Comparison of ENCODE assay signal across 21 cellular contexts in the genomic region with DNA sequence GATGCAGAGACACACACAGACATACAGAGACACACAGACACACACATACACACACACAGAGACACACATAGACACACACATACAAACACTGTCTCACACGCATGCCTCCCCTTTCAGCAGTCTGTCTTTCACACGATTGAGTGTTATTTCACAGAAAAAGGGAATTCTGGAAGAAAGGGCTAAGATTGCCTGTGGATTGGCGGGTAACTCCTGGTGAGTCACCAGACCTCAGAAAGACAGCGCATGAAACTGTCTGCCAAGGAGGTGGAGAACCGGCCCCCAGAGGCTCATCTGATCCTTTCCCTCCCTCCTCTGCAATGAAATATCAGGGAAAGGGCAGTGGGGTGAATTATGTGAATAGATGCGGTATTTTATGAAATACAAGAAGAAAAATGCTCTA.
DNase-seq lines count a peak whose midpoint lies in the region; ATAC-seq and TF ChIP-seq lines count a peak whose summit lies in the region.
"Had no signal": no experiment of that assay in that cellular context is flagged by ENCODE, and none has a peak within 500 bp of the region (broad histone marks: within the 10 kb centered on the region; RNA-seq: fewer than 3 reads in every experiment).

No MANE protein-coding gene starts in this region.

- H3K9ac ChIP-seq in subcutaneous abdominal adipose tissue (ENCODE audit: low read length in 5 of 5), result no peak overlapping the region

- H3K4me3 ChIP-seq in left ventricle myocardium inferior (no peak overlapping the region), subcutaneous abdominal adipose tissue (ENCODE audit: low read depth in 1 of 5, low read length in 5 of 5) (peak overlapping the region in 1 of 5 donors; percentile 39)
- H3K4me3 ChIP-seq: smooth muscle cell, upper lobe of left lung had no signal

- H3K4me1 ChIP-seq in left ventricle myocardium inferior, result no peaks in the 10 kb centered on the region
- peaks cover 8 to 21% (median 15%) of the 10 kb centered on the region in 5 donors for H3K4me1 ChIP-seq in subcutaneous abdominal adipose tissue (ENCODE audit: control insufficient read depth in 5 of 5, insufficient read depth in 5 of 5, low read length in 5 of 5)
- H3K4me1 ChIP-seq: upper lobe of left lung had no signal

- DNase-seq in Right ventricle myocardium superior, result peak; percentile 64
- no peak for DNase-seq in left ventricle myocardium inferior
- peak; percentile 75 for DNase-seq in astrocyte of the hippocampus (ENCODE audit: low read depth, low spot score)
- DNase-seq in iris pigment epithelial cell (ENCODE audit: low read depth), result peak; percentile 8
- no peak for DNase-seq in SHP77 treated with DMSO at 0.1 percent for 48 hours (lab: John Stamatoyannopoulos, UW)
- DNase-seq: activated CD4-positive, alpha-beta T cell treated with anti-CD3 and anti-CD28 coated beads for 48 hours; CD4-positive, alpha-beta memory T cell; central memory CD4-positive, alpha-beta T cell; HCEC 1CT; mesendoderm; NCI-H1105; nucleus accumbens; SIG-M5; T-helper 9 cell; upper lobe of left lung had no signal

- intact Hi-C loops in Right ventricle myocardium superior (cut with DNase I), result no loop called here
- intact Hi-C loops in left ventricle myocardium inferior (cut with micrococcal nuclease), result no loop called here

- TF ChIP-seq CTCF in left ventricle myocardium inferior (IDR thresholded peaks at IDR 0.05; ENCODE audit: borderline replicate concordance), result no peak

- H3K36me3 ChIP-seq in left ventricle myocardium inferior, result no peaks in the 10 kb centered on the region
- H3K36me3 ChIP-seq in subcutaneous abdominal adipose tissue (ENCODE audit: control insufficient read depth in 5 of 5, insufficient read depth in 5 of 5, low read length in 5 of 5), result no peaks in the 10 kb centered on the region
- H3K36me3 ChIP-seq: upper lobe of left lung had no signal

- H3K9me3 ChIP-seq in left ventricle myocardium inferior (replicated peaks), result peaks cover 5% of the 10 kb centered on the region
- peaks cover 0 to 7% (median 5%) of the 10 kb centered on the region in 5 donors for H3K9me3 ChIP-seq in subcutaneous abdominal adipose tissue (ENCODE audit: control insufficient read depth in 5 of 5, low read length in 5 of 5)
- H3K9me3 ChIP-seq: upper lobe of left lung had no signal

- ATAC-seq in Right ventricle myocardium superior (ENCODE audit: poor library complexity) (peak; percentile 76), GM19452 (IDR thresholded peaks at IDR 0.05; ENCODE audit: unreplicated experiment) (no peak), HG03135 (IDR thresholded peaks at IDR 0.05; ENCODE audit: unreplicated experiment) (no peak)
- ATAC-seq: activated naive CD4-positive, alpha-beta T cell treated with anti-CD3 and anti-CD28 coated beads, Interleukin-2, amount 50 U/mL, for 72 hours; stimulated activated effector memory CD8-positive, alpha-beta T cell treated with anti-CD3 and anti-CD28 coated beads, Interleukin-12 subunit alpha, Interleukin-12 subunit beta, amount 100 ng/mL, for 72 hours had no signal

- H3K27ac ChIP-seq in left ventricle myocardium inferior (replicated peaks) (no peak overlapping the region), subcutaneous abdominal adipose tissue (ENCODE audit: low read depth, low read length) (peak overlapping the region; percentile 11)
- H3K27ac ChIP-seq: upper lobe of left lung had no signal

- H3K27me3 ChIP-seq in left ventricle myocardium inferior (ENCODE audit: low read depth) (peaks cover 88% of the 10 kb centered on the region), subcutaneous abdominal adipose tissue (ENCODE audit: control insufficient read depth in 5 of 5, insufficient read depth in 4 of 5, low read length in 5 of 5) (no peaks in the 10 kb centered on the region)
- H3K27me3 ChIP-seq: upper lobe of left lung had no signal

Comparison
In these comparisons a context has a peak if more than half of its experiments do, and no peak if none do; other contexts are left out.
1. DNase-seq: peak in Right ventricle myocardium superior (single experiment), astrocyte of the hippocampus (single experiment) and iris pigment epithelial cell (single experiment); none in left ventricle myocardium inferior (single experiment) and SHP77 treated with DMSO at 0.1 percent for 48 hours (single experiment).